Comparison of ENCODE assay signal across 8 cellular contexts in the genomic region with DNA sequence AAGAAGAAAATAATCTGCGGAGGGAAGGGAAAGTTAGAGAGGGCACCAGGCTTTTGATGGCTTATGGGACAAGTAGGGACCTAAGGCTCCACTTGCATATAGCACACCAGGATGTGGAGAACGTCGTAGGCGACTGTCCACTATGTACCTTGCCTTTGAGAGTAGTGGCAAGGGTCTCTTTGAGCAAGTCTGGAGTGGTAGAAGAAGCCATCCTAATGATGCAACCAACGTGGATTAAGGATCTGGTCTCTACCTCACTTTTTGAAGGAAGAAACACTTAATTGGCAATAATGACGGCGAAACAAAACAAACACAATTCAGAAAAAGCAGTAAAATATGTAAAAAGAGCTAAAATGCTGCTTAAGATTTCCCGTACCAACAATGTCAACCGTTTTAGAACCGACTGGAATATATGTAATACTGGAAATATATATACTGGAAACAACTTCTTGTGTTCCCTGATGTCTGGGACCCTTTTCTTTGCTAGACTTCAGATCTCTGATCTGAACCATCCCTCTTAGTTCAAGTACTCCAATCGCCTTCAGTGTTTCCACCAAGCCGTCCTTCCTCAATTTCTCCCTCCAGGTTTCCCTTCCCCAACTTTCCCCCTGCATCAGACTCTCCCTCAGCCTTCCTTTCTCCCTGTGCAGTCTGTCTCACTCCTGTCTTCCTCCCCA. TPM values are rescaled to one million over a fixed set of nuclear protein-coding genes. Genes with fewer than 3 reads are reported as not detected.
DNase-seq lines count a peak whose midpoint lies in the region; ATAC-seq and TF ChIP-seq lines count a peak whose summit lies in the region.

No MANE protein-coding gene starts in this region.

- DNase-seq in AG04449 (ENCODE audit: low read depth, low spot score) (no peak), caudate nucleus (lab: John Stamatoyannopoulos, UW) (no peak), lower leg skin (ENCODE audit: low spot score in 2 of 2) (no peak), NCI-H1105 treated with DMSO at 0.1 percent for 48 hours (lab: John Stamatoyannopoulos, UW) (no peak), activated gamma-delta T cell (lab: John Stamatoyannopoulos, UW) (no peak)
- no peak for DNase-seq in Jurkat, Clone E6-1 (ENCODE audit: low read depth, low spot score)

- no peaks in the 10 kb centered on the region for H3K9me3 ChIP-seq in mucosa of stomach (ENCODE audit: control insufficient read depth, low read length)

- H3K4me3 ChIP-seq in AG04449 (ENCODE audit: low read depth, low read length), result peak overlapping the region; percentile 61
- peak overlapping the region; percentile 71 for H3K4me3 ChIP-seq in Jurkat, Clone E6-1 (ENCODE audit: low read length)
- peak overlapping the region; percentile 92 for H3K4me3 ChIP-seq in mucosa of stomach (ENCODE audit: low read length)
- H3K4me3 ChIP-seq in lower leg skin (ENCODE audit: low read depth, poor library complexity, severe bottlenecking), result no peak overlapping the region

- ATAC-seq in HG02571 (IDR thresholded peaks at IDR 0.05; ENCODE audit: unreplicated experiment), result no peak

- POLR2A ChIA-PET in AG04449 (lab: Yijun Ruan, JAX), result interaction anchor here (0.6 to 2.0 kb wide), 8 partner anchors 8 to 711 kb away, joined by 3 to 8 read pairs (median 4); no protein-coding TSS in a partner anchor

- H3K4me1 ChIP-seq in mucosa of stomach (ENCODE audit: control insufficient read depth, insufficient read depth, low read length), result peaks cover 12% of the 10 kb centered on the region

- CTCF ChIA-PET in AG04449 (lab: Yijun Ruan, JAX), result interaction anchor here (0.9 to 4.4 kb wide), 3 partner anchors 10 to 44 kb away, joined by 4 to 25 read pairs (median 8); no protein-coding TSS in a partner anchor

- no peak for TF ChIP-seq POLR2A in lower leg skin (IDR thresholded peaks at IDR 0.05)

- H3K9ac ChIP-seq in mucosa of stomach (ENCODE audit: low read length), result peak overlapping the region; percentile 90

- 54% methylated on average over 12 of the region's 12 CpGs for WGBS in lower leg skin, 2 donors

- intact Hi-C loops in lower leg skin (cut with DNase I; ENCODE audit: low total_unique reads), result no loop called here

- TF ChIP-seq CTCF in AG04449 (IDR thresholded peaks at IDR 0.05; ENCODE audit: insufficient read depth, low read length, missing control alignments) (no peak), lower leg skin (IDR thresholded peaks at IDR 0.05) (no peak)

- peak overlapping the region; percentile 94 for H3K27ac ChIP-seq in caudate nucleus (ENCODE audit: low read depth, low read length)

- no peaks in the 10 kb centered on the region for H3K36me3 ChIP-seq in mucosa of stomach (ENCODE audit: control insufficient read depth, insufficient read depth, low read length)

- H3K27me3 ChIP-seq in mucosa of stomach (ENCODE audit: control insufficient read depth, insufficient read depth, low read length), result no peaks in the 10 kb centered on the region

RNA-seq across cellular contexts. Expression of a gene that starts 0.8 kb away (rescaled TPM):
- 197 TPM for polyA plus RNA-seq in Jurkat, Clone E6-1 (2012; ENCODE audit: insufficient read depth, insufficient read length)
- total RNA-seq in lower leg skin, result 10 to 100 TPM; 60.8 to 94.3 (median 84.7) TPM

RNA-seq across cellular contexts. Expression of a gene that starts 59.9 kb away (rescaled TPM):
- 43.0 TPM for polyA plus RNA-seq in Jurkat, Clone E6-1 (2012; ENCODE audit: insufficient read depth, insufficient read length)
- 1 to 10 TPM; 2.9 to 5.0 (median 4.3) TPM for total RNA-seq in lower leg skin
